In the genomic region with DNA sequence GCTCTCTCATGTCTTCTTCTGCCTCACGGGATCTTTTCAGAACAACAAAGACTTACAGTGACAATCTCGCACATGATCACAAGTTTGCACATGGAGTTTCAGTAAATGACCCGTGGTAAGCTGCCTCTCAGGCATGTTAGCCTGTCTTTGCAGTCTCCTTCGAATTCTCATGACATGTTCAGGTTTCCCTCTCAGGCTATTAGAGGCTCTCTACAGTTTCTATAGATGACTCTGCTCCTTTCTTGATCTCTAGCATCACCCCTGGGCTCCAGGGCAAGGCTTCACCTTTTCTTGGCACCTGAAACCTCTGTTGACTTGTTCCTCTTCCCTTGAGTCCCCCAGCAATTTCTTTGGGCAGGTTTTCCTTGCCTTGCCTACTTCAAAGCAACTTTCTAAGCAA, we compare ENCODE assay signal across 1 cellular context.
TF ChIP-seq lines count a peak whose summit lies in the region.

No MANE protein-coding gene starts in this region.

TF ChIP-seq in GM12878, 131 proteins besides CTCF, POLR2A, EP300 and RAD21:
- TF ChIP-seq, protein P1, sequence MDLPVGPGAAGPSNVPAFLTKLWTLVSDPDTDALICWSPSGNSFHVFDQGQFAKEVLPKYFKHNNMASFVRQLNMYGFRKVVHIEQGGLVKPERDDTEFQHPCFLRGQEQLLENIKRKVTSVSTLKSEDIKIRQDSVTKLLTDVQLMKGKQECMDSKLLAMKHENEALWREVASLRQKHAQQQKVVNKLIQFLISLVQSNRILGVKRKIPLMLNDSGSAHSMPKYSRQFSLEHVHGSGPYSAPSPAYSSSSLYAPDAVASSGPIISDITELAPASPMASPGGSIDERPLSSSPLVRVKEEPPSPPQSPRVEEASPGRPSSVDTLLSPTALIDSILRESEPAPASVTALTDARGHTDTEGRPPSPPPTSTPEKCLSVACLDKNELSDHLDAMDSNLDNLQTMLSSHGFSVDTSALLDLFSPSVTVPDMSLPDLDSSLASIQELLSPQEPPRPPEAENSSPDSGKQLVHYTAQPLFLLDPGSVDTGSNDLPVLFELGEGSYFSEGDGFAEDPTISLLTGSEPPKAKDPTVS (IDR thresholded peaks at IDR 0.05; ENCODE audit: low read depth, low read length) = no peak
- TF ChIP-seq BACH1 (IDR thresholded peaks at IDR 0.05; ENCODE audit: borderline replicate concordance) (no peak), MTA2 (IDR thresholded peaks at IDR 0.05; ENCODE audit: low read depth) (no peak), NR2C2 (IDR thresholded peaks at IDR 0.05; ENCODE audit: borderline replicate concordance, control insufficient read depth, insufficient read length, low read depth) (no peak), IRF4 (IDR thresholded peaks at IDR 0.05; ENCODE audit: low read depth, low read length) (no peak), TAF1 (IDR thresholded peaks at IDR 0.05; ENCODE audit: borderline replicate concordance, low read depth, low read length) (no peak), ZNF274 (IDR thresholded peaks at IDR 0.05; ENCODE audit: insufficient read depth, insufficient read length) (no peak), RELA (IDR thresholded peaks at IDR 0.05; ENCODE audit: borderline replicate concordance, partially characterized antibody) (no peak), IRF5 (IDR thresholded peaks at IDR 0.05; ENCODE audit: borderline replicate concordance) (no peak), ATF7 (IDR thresholded peaks at IDR 0.05; ENCODE audit: low read depth) (no peak), FOXK2 (IDR thresholded peaks at IDR 0.05) (no peak), STAT1 (conservative IDR thresholded peaks at IDR 0.05) (no peak), MAX (IDR thresholded peaks at IDR 0.05; ENCODE audit: low read depth, low read length) (no peak), SREBF2 (IDR thresholded peaks at IDR 0.05; ENCODE audit: low read length) (no peak), GABPA (IDR thresholded peaks at IDR 0.05; ENCODE audit: low read depth) (no peak), TCF7 (IDR thresholded peaks at IDR 0.05; ENCODE audit: borderline replicate concordance) (no peak), PML (IDR thresholded peaks at IDR 0.05; ENCODE audit: low read length) (no peak)
- TF ChIP-seq, protein P2, sequence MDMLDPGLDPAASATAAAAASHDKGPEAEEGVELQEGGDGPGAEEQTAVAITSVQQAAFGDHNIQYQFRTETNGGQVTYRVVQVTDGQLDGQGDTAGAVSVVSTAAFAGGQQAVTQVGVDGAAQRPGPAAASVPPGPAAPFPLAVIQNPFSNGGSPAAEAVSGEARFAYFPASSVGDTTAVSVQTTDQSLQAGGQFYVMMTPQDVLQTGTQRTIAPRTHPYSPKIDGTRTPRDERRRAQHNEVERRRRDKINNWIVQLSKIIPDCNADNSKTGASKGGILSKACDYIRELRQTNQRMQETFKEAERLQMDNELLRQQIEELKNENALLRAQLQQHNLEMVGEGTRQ (IDR thresholded peaks at IDR 0.05; ENCODE audit: borderline replicate concordance, low read depth, low read length) = no peak
- TF ChIP-seq, protein P3, sequence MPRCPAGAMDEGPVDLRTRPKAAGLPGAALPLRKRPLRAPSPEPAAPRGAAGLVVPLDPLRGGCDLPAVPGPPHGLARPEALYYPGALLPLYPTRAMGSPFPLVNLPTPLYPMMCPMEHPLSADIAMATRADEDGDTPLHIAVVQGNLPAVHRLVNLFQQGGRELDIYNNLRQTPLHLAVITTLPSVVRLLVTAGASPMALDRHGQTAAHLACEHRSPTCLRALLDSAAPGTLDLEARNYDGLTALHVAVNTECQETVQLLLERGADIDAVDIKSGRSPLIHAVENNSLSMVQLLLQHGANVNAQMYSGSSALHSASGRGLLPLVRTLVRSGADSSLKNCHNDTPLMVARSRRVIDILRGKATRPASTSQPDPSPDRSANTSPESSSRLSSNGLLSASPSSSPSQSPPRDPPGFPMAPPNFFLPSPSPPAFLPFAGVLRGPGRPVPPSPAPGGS (IDR thresholded peaks at IDR 0.05; ENCODE audit: borderline replicate concordance, insufficient read depth, low read depth, low read length, poor library complexity, severe bottlenecking) = no peak
TF ChIP-seq in GM12878: peak in this region for 0.
